In the genomic region with DNA sequence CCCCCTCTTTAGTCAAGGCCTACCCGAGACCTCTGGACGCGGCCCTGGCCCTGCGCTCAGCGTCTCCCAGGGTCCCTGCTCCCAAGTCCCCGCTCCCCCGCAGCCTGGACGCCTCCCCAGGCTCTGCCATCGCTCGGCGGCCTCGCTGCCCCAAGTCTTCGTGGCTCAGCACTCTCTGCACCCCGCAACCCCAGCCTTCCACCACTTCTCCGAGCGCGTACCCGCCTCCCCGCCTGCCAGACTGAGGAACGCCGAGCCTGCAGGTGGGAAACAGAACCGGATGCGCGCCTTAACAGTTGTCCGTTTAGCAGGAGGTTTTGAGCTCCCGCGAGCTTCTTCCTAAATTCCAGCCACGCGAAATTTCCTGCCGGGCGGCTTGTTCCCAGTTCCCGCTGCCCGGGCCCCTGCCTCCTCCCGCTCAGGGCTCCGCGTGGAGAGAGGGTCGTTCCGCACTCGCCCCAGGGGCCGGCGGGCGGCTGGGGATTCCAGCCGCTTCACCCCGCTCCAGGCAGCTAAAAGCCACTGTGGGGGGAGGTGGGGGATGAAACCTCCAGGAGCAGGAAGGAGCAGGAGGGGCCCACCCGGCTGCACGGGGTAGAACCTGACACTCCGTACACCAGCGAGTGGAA, we compare ENCODE assay signal across 12 cellular contexts.
DNase-seq lines count a peak whose midpoint lies in the region; ATAC-seq and TF ChIP-seq lines count a peak whose summit lies in the region.
"Had no signal": no experiment of that assay in that cellular context is flagged by ENCODE, and none has a peak within 500 bp of the region (broad histone marks: within the 10 kb centered on the region; RNA-seq: fewer than 3 reads in every experiment).

No MANE protein-coding gene starts in this region.

- no peak overlapping the region for H3K27ac Mint-ChIP-seq in CD4-positive, alpha-beta T cell
- H3K27ac Mint-ChIP-seq in activated naive CD8-positive, alpha-beta T cell treated with anti-CD3 and anti-CD28 coated beads, Interleukin-2, amount 10 ng/mL, durations not matched to agents 7 days and 5 days, result peak overlapping the region; percentile 82
- H3K27ac Mint-ChIP-seq in neural crest cell (ENCODE audit: unreplicated experiment), result peak overlapping the region; percentile 12

- no peaks in the 10 kb centered on the region for H3K27me3 ChIP-seq in CD4-positive, alpha-beta T cell (ENCODE audit: control insufficient read depth, insufficient read depth, low read length)
- H3K27me3 ChIP-seq in iPS DF 6.9 (ENCODE audit: control insufficient read depth, insufficient read depth, low read length), result peaks cover 2% of the 10 kb centered on the region; the same call in 1 of the 2 replicates

- no peaks in the 10 kb centered on the region for H3K36me3 Mint-ChIP-seq in CD4-positive, alpha-beta T cell (ENCODE audit: low read depth)
- no peaks in the 10 kb centered on the region for H3K36me3 Mint-ChIP-seq in activated naive CD8-positive, alpha-beta T cell treated with anti-CD3 and anti-CD28 coated beads, Interleukin-2, amount 10 ng/mL, durations not matched to agents 7 days and 5 days
- H3K36me3 Mint-ChIP-seq in neural crest cell (ENCODE audit: low read depth), result no peaks in the 10 kb centered on the region

- peak overlapping the region; percentile 31; the same call in 1 of the 2 replicates for H3K4me3 ChIP-seq in iPS DF 6.9 (ENCODE audit: low read length)

- H3K27ac ChIP-seq in CD4-positive, alpha-beta T cell (ENCODE audit: low read depth, low read length), result no peak overlapping the region
- H3K27ac ChIP-seq in iPS DF 6.9 (ENCODE audit: low read length), result no peak overlapping the region

- intact Hi-C loops in CD4-positive, alpha-beta T cell (cut with DNase I, micrococcal nuclease), result no loop called here

- CTCF ChIA-PET in CD4-positive, alpha-beta T cell (lab: Charles Lee), result no interaction called here

- H3K9me3 Mint-ChIP-seq in CD4-positive, alpha-beta T cell, result no peaks in the 10 kb centered on the region
- no peaks in the 10 kb centered on the region for H3K9me3 Mint-ChIP-seq in activated naive CD8-positive, alpha-beta T cell treated with anti-CD3 and anti-CD28 coated beads, Interleukin-2, amount 10 ng/mL, durations not matched to agents 7 days and 5 days
- H3K9me3 Mint-ChIP-seq in neural crest cell, result no peaks in the 10 kb centered on the region

- no peaks in the 10 kb centered on the region for H3K9me3 ChIP-seq in CD4-positive, alpha-beta T cell (ENCODE audit: control insufficient read depth, low read length)
- H3K9me3 ChIP-seq in iPS DF 6.9 (ENCODE audit: control insufficient read depth, insufficient read depth, low read length), result no peaks in the 10 kb centered on the region; the same call in 1 of the 2 replicates

- POLR2A ChIA-PET in CD4-positive, alpha-beta T cell (lab: Charles Lee), result interaction anchor here (1.0 kb wide), 1 partner anchor 48 kb away, joined by 3 read pairs; no protein-coding TSS in a partner anchor
- POLR2A ChIA-PET in activated naive CD8-positive, alpha-beta T cell treated with anti-CD3 and anti-CD28 coated beads, Interleukin-2, amount 10 ng/mL, durations not matched to agents 7 days and 5 days (lab: Charles Lee), result no interaction called here

- WGBS in iPS DF 6.9 (ENCODE audit: insufficient coverage, insufficient read length), result no CpG with 5 or more reads among the region's 48 CpGs

- ATAC-seq in CD4-positive, alpha-beta T cell (ENCODE audit: poor library complexity), result peak; percentile 29
- ATAC-seq in activated naive CD8-positive, alpha-beta T cell treated with anti-CD3 and anti-CD28 coated beads, Interleukin-2, amount 10 ng/mL, durations not matched to agents 7 days and 5 days (ENCODE audit: low read depth), result no peak
- no peak for ATAC-seq in HG03469 (IDR thresholded peaks at IDR 0.05; ENCODE audit: unreplicated experiment)
- ATAC-seq in HG02973 (IDR thresholded peaks at IDR 0.05; ENCODE audit: unreplicated experiment), result no peak

- peak overlapping the region; percentile 20 for H3K4me3 Mint-ChIP-seq in CD4-positive, alpha-beta T cell
- H3K4me3 Mint-ChIP-seq in activated naive CD8-positive, alpha-beta T cell treated with anti-CD3 and anti-CD28 coated beads, Interleukin-2, amount 10 ng/mL, durations not matched to agents 7 days and 5 days, result peak overlapping the region; percentile 42
- H3K4me3 Mint-ChIP-seq in neural crest cell, result peak overlapping the region; percentile 51

- no peak for TF ChIP-seq CTCF in CD4-positive, alpha-beta T cell (IDR thresholded peaks at IDR 0.05)
- TF ChIP-seq CTCF in neural crest cell (conservative IDR thresholded peaks at IDR 0.05), result no peak

- peaks cover 2% of the 10 kb centered on the region for H3K4me1 ChIP-seq in iPS DF 6.9 (ENCODE audit: control insufficient read depth, insufficient read depth, low read length)

- peaks cover 24% of the 10 kb centered on the region for H3K27me3 Mint-ChIP-seq in CD4-positive, alpha-beta T cell
- H3K27me3 Mint-ChIP-seq in activated naive CD8-positive, alpha-beta T cell treated with anti-CD3 and anti-CD28 coated beads, Interleukin-2, amount 10 ng/mL, durations not matched to agents 7 days and 5 days, result peaks cover 11% of the 10 kb centered on the region
- peaks cover 65% of the 10 kb centered on the region for H3K27me3 Mint-ChIP-seq in neural crest cell (ENCODE audit: low read depth)

- no peaks in the 10 kb centered on the region for H3K36me3 ChIP-seq in iPS DF 6.9 (ENCODE audit: control insufficient read depth, insufficient read depth, low read length)

- peaks cover 12% of the 10 kb centered on the region for H3K4me1 Mint-ChIP-seq in CD4-positive, alpha-beta T cell (ENCODE audit: low read depth)
- peaks cover 12% of the 10 kb centered on the region for H3K4me1 Mint-ChIP-seq in activated naive CD8-positive, alpha-beta T cell treated with anti-CD3 and anti-CD28 coated beads, Interleukin-2, amount 10 ng/mL, durations not matched to agents 7 days and 5 days
- peaks cover 18% of the 10 kb centered on the region for H3K4me1 Mint-ChIP-seq in neural crest cell

- DNase-seq in CD4-positive, alpha-beta T cell, result no peak
- no peak for DNase-seq in activated naive CD8-positive, alpha-beta T cell treated with anti-CD3 and anti-CD28 coated beads, Interleukin-2, amount 10 ng/mL, durations not matched to agents 7 days and 5 days
- DNase-seq in iPS DF 6.9 (ENCODE audit: low read depth, low spot score) (peak; percentile 2), neural crest cell (ENCODE audit: low read depth, low spot score) (no peak), NCI-H187 (lab: John Stamatoyannopoulos, UW) (no peak), NCI-H748 (lab: John Stamatoyannopoulos, UW; ENCODE audit: unreplicated experiment) (no peak)
- DNase-seq: activated CD4-positive, alpha-beta T cell treated with anti-CD3 and anti-CD28 coated beads for 48 hours; activated naive CD4-positive, alpha-beta T cell treated with Interleukin-2 at 50 U/mL for 16 hours; AML-193; effector CD4-positive, alpha-beta T cell had no signal
